18 cellular contexts compared by ENCODE assay signal in genomic region chr1:178500936-178501554, GRCh38. TPM values are rescaled to one million over a fixed set of nuclear protein-coding genes. Genes with fewer than 3 reads are reported as not detected.
A peak's percentile ranks its signal among the peaks of the same experiment; 100 is the strongest.
DNase-seq lines count a peak whose midpoint lies in the region; ATAC-seq and TF ChIP-seq lines count a peak whose summit lies in the region.
"Had no signal": no experiment of that assay in that cellular context is flagged by ENCODE, and none has a peak within 500 bp of the region (broad histone marks: within the 10 kb centered on the region; RNA-seq: fewer than 3 reads in every experiment).

No MANE protein-coding gene starts in this region.

- H2AFZ ChIP-seq in OCI-LY3 (ENCODE audit: low read depth, low read length) (peak overlapping the region; percentile 15), neural progenitor cell (replicated peaks) (peak overlapping the region; percentile 65)

- no peak overlapping the region for H3K27ac Mint-ChIP-seq in neural progenitor cell
- H3K27ac Mint-ChIP-seq: activated CD4-positive, alpha-beta T cell treated with anti-CD3 and anti-CD28 coated beads, Interleukin-2, amount 10 ng/mL, durations not matched to agents 24 days and 14 days; activated T-helper 2 cell treated with anti-CD3 and anti-CD28 coated beads, Interferon-gamma antibody, Interleukin-2, Interleukin-4, amounts not matched to agents 10 μg/mL and 5 μg/mL and 100 μg/mL, durations not matched to agents 14 hours and 24 hours and 36 hours; mesothelial cell of epicardium had no signal

- in situ Hi-C loops in GM13977 (cut with MboI; ENCODE audit: low pct_unique_long_range_greater_than_20kb, low sequenced_read_pairs, unreplicated experiment) = loop anchor here (25.0 kb wide), 1 partner anchor 164 kb away; no protein-coding TSS in a partner anchor

- H3K4me3 ChIP-seq in OCI-LY3 (ENCODE audit: low read length) (peak overlapping the region; percentile 8), neural progenitor cell (no peak overlapping the region)
- H3K4me3 ChIP-seq: colonic mucosa, tibial artery had no signal

- no peaks in the 10 kb centered on the region for H3K9me3 Mint-ChIP-seq in neural progenitor cell
- H3K9me3 Mint-ChIP-seq: activated CD4-positive, alpha-beta T cell treated with anti-CD3 and anti-CD28 coated beads, Interleukin-2, amount 10 ng/mL, durations not matched to agents 24 days and 14 days; activated T-helper 2 cell treated with anti-CD3 and anti-CD28 coated beads, Interferon-gamma antibody, Interleukin-2, Interleukin-4, amounts not matched to agents 10 μg/mL and 5 μg/mL and 100 μg/mL, durations not matched to agents 14 hours and 24 hours and 36 hours; brain; mesothelial cell of epicardium; nephron had no signal

- no peaks in the 10 kb centered on the region for H3K36me3 ChIP-seq in OCI-LY3 (replicated peaks; ENCODE audit: low read depth, low read length)
- no peaks in the 10 kb centered on the region for H3K36me3 ChIP-seq in neural progenitor cell
- H3K36me3 ChIP-seq: colonic mucosa, tibial artery had no signal

- peaks cover 3% of the 10 kb centered on the region for H3F3A ChIP-seq in neural progenitor cell (ENCODE audit: low read depth)

- H3K4me2 ChIP-seq in OCI-LY3 (ENCODE audit: low read length) (peak overlapping the region; percentile 56), neural progenitor cell (no peak overlapping the region)

- H3K4me1 Mint-ChIP-seq in neural progenitor cell = peaks cover 9% of the 10 kb centered on the region
- H3K4me1 Mint-ChIP-seq: activated CD4-positive, alpha-beta T cell treated with anti-CD3 and anti-CD28 coated beads, Interleukin-2, amount 10 ng/mL, durations not matched to agents 24 days and 14 days; mesothelial cell of epicardium; nephron had no signal

- H3K27me3 Mint-ChIP-seq in neural progenitor cell (ENCODE audit: insufficient read depth, low read depth) = peaks cover 2% of the 10 kb centered on the region
- H3K27me3 Mint-ChIP-seq: activated CD4-positive, alpha-beta T cell treated with anti-CD3 and anti-CD28 coated beads, Interleukin-2, amount 10 ng/mL, durations not matched to agents 24 days and 14 days had no signal

- TF ChIP-seq CTCF in GM13977 (IDR thresholded peaks at IDR 0.05; ENCODE audit: extremely low read depth, insufficient read depth, missing control alignments) (peak; percentile 7), OCI-LY3 (IDR thresholded peaks at IDR 0.05; ENCODE audit: low read depth, low read length) (peak; percentile 43), neural progenitor cell (IDR thresholded peaks at IDR 0.05) (no peak)

- H3K9ac ChIP-seq in OCI-LY3 (ENCODE audit: low read length) (no peak overlapping the region), neural progenitor cell (no peak overlapping the region)

- H3K27ac ChIP-seq in OCI-LY3 (ENCODE audit: low read length) = no peak overlapping the region
- H3K27ac ChIP-seq in neural progenitor cell = no peak overlapping the region
- H3K27ac ChIP-seq: colonic mucosa, tibial artery had no signal

- no peaks in the 10 kb centered on the region for H3K9me3 ChIP-seq in OCI-LY3 (ENCODE audit: insufficient read depth, low read length)
- no peaks in the 10 kb centered on the region for H3K9me3 ChIP-seq in neural progenitor cell (ENCODE audit: low read depth)
- H3K9me3 ChIP-seq: colonic mucosa, tibial artery had no signal

- ATAC-seq in GM19395 (IDR thresholded peaks at IDR 0.05; ENCODE audit: unreplicated experiment) = peak; percentile 19
- ATAC-seq in HG02678 (IDR thresholded peaks at IDR 0.05; ENCODE audit: unreplicated experiment) = no peak

- peaks cover 13% of the 10 kb centered on the region for H3K4me1 ChIP-seq in OCI-LY3 (ENCODE audit: low read length)
- no peaks in the 10 kb centered on the region for H3K4me1 ChIP-seq in neural progenitor cell
- H3K4me1 ChIP-seq: colonic mucosa, tibial artery had no signal

- no peaks in the 10 kb centered on the region for H4K20me1 ChIP-seq in OCI-LY3 (ENCODE audit: insufficient read depth, low read length)
- H4K20me1 ChIP-seq in neural progenitor cell (ENCODE audit: low read depth) = no peaks in the 10 kb centered on the region

- H3K4me3 Mint-ChIP-seq in neural progenitor cell = no peak overlapping the region
- H3K4me3 Mint-ChIP-seq: activated CD4-positive, alpha-beta T cell treated with anti-CD3 and anti-CD28 coated beads, Interleukin-2, amount 10 ng/mL, durations not matched to agents 24 days and 14 days; brain; mesothelial cell of epicardium; nephron had no signal

- H3K79me2 ChIP-seq in OCI-LY3 (ENCODE audit: low read length) (no peaks in the 10 kb centered on the region), neural progenitor cell (ENCODE audit: low read depth) (no peaks in the 10 kb centered on the region)

- DNase-seq in GM13977 (ENCODE audit: low spot score) = no peak
- no peak for DNase-seq in neural progenitor cell (ENCODE audit: low spot score)
- DNase-seq in stimulated activated CD4-positive, alpha-beta T cell treated with anti-CD3 and anti-CD28 coated beads, Interleukin-15, amount 100 ng/mL, for 24 hours = no peak
- no peak for DNase-seq in stimulated activated CD8-positive, alpha-beta memory T cell treated with anti-CD3 and anti-CD28 coated beads, Interleukin-4, amount 100 ng/mL, for 48 hours

- H3K36me3 Mint-ChIP-seq in neural progenitor cell = no peaks in the 10 kb centered on the region
- H3K36me3 Mint-ChIP-seq: brain, mesothelial cell of epicardium had no signal

- no peaks in the 10 kb centered on the region for H3K27me3 ChIP-seq in OCI-LY3 (ENCODE audit: low read depth, low read length)
- H3K27me3 ChIP-seq in neural progenitor cell = no peaks in the 10 kb centered on the region
- H3K27me3 ChIP-seq: colonic mucosa had no signal

RNA-seq across cellular contexts. Expression of gene CLEC20A, which starts 4.3 kb away (rescaled TPM):
- total RNA-seq in neural progenitor cell (ENCODE audit: low replicate concordance) = not detected in 2 replicates
- total RNA-seq: activated CD4-positive, alpha-beta T cell treated with anti-CD3 and anti-CD28 coated beads, Interleukin-2, amount 10 ng/mL, durations not matched to agents 24 days and 14 days; activated T-helper 2 cell treated with anti-CD3 and anti-CD28 coated beads, Interferon-gamma antibody, Interleukin-2, Interleukin-4, amounts not matched to agents 10 μg/mL and 5 μg/mL and 100 μg/mL, durations not matched to agents 14 hours and 24 hours and 36 hours; colonic mucosa; fibroblast of lung; H4; left lobe of liver; mesothelial cell of epicardium; posterior vena cava had no signal

RNA-seq across cellular contexts. Expression of gene TEX35, which starts 11.9 kb away (rescaled TPM):
- total RNA-seq in neural progenitor cell (ENCODE audit: low replicate concordance) = not detected in 2 replicates
- total RNA-seq: activated CD4-positive, alpha-beta T cell treated with anti-CD3 and anti-CD28 coated beads, Interleukin-2, amount 10 ng/mL, durations not matched to agents 24 days and 14 days; activated T-helper 2 cell treated with anti-CD3 and anti-CD28 coated beads, Interferon-gamma antibody, Interleukin-2, Interleukin-4, amounts not matched to agents 10 μg/mL and 5 μg/mL and 100 μg/mL, durations not matched to agents 14 hours and 24 hours and 36 hours; colonic mucosa; fibroblast of lung; H4; left lobe of liver; mesothelial cell of epicardium; posterior vena cava had no signal
